ENCODE assay signal across 12 cellular contexts in genomic region chr3:97871788-97872187, GRCh38. TPM values are rescaled to one million over a fixed set of nuclear protein-coding genes. Genes with fewer than 3 reads are reported as not detected.
DNase-seq lines count a peak whose midpoint lies in the region; ATAC-seq and TF ChIP-seq lines count a peak whose summit lies in the region.
"Had no signal": no experiment of that assay in that cellular context is flagged by ENCODE, and none has a peak within 500 bp of the region (broad histone marks: within the 10 kb centered on the region; RNA-seq: fewer than 3 reads in every experiment).

No MANE protein-coding gene starts in this region.

- H3K27ac Mint-ChIP-seq in CD8-positive, alpha-beta T cell: no peak overlapping the region
- H3K27ac Mint-ChIP-seq in T-cell: peak overlapping the region; percentile 85 to 88
- no peak overlapping the region for H3K27ac Mint-ChIP-seq in WTC11
- H3K27ac Mint-ChIP-seq in CD14-positive monocyte: no peak overlapping the region
- H3K27ac Mint-ChIP-seq: nephron; stimulated activated memory B cell treated with anti-CD40 and anti-IgM and Interleukin-4, amounts not matched to agents 10 μg/mL and 1 μg/mL and 100 μg/mL, for 72 hours had no signal

- no peak for DNase-seq in CD8-positive, alpha-beta T cell
- DNase-seq in T-cell (no peak), epithelial cell of prostate (ENCODE audit: low read depth, low spot score) (no peak), renal cortical epithelial cell (ENCODE audit: low read depth) (peak; percentile 2), WTC11 (ENCODE audit: low spot score) (no peak), NCI-H2196 (lab: John Stamatoyannopoulos, UW; ENCODE audit: unreplicated experiment) (no peak), CD14-positive monocyte (ENCODE audit: low spot score) (no peak)
- DNase-seq: DMS 273 treated with DMSO at 0.1 percent for 48 hours; effector CD4-positive, alpha-beta T cell had no signal

- peaks cover 12% of the 10 kb centered on the region for H3K4me1 Mint-ChIP-seq in CD8-positive, alpha-beta T cell (ENCODE audit: low read depth)
- peaks cover 15 to 22% (median 20%) of the 10 kb centered on the region in 3 donors for H3K4me1 Mint-ChIP-seq in T-cell
- no peaks in the 10 kb centered on the region for H3K4me1 Mint-ChIP-seq in WTC11
- H3K4me1 Mint-ChIP-seq in CD14-positive monocyte: no peaks in the 10 kb centered on the region
- H3K4me1 Mint-ChIP-seq: nephron; stimulated activated memory B cell treated with anti-CD40 and anti-IgM and Interleukin-4, amounts not matched to agents 10 μg/mL and 1 μg/mL and 100 μg/mL, for 72 hours had no signal

- H3K4me3 ChIP-seq in CD8-positive, alpha-beta T cell (ENCODE audit: low read depth, low read length): no peak overlapping the region

- H3K4me1 ChIP-seq in CD8-positive, alpha-beta T cell (ENCODE audit: insufficient read depth, low read length): no peaks in the 10 kb centered on the region

- CTCF ChIA-PET in CD8-positive, alpha-beta T cell (lab: Charles Lee): interaction anchor here (1.0 kb wide), 1 partner anchor 9 kb away, joined by 3 read pairs; no protein-coding TSS in a partner anchor
- CTCF ChIA-PET in T-cell (lab: Charles Lee): interaction anchor here (0.6 to 1.4 kb wide), 2 partner anchors 50 to 675 kb away, joined by 3 to 4 read pairs; partner anchors contain the start of gene CRYBG3 (in 1 of the 2)
- CTCF ChIA-PET in WTC11 (lab: Charles Lee): no interaction called here

- no peaks in the 10 kb centered on the region for H3K9me3 Mint-ChIP-seq in CD8-positive, alpha-beta T cell
- H3K9me3 Mint-ChIP-seq in T-cell (peaks cover 0 to 5% (median 0%) of the 10 kb centered on the region in 3 donors), WTC11 (peaks cover 26% of the 10 kb centered on the region), CD14-positive monocyte (peaks cover 4 to 14% (median 11%) of the 10 kb centered on the region in 7 donors)
- H3K9me3 Mint-ChIP-seq: nephron; stimulated activated memory B cell treated with anti-CD40 and anti-IgM and Interleukin-4, amounts not matched to agents 10 μg/mL and 1 μg/mL and 100 μg/mL, for 72 hours had no signal

- H3K27me3 Mint-ChIP-seq in CD8-positive, alpha-beta T cell (ENCODE audit: low read depth): no peaks in the 10 kb centered on the region
- H3K27me3 Mint-ChIP-seq in T-cell (no peaks in the 10 kb centered on the region), WTC11 (ENCODE audit: low read depth) (no peaks in the 10 kb centered on the region), CD14-positive monocyte (ENCODE audit: low read depth in 3 of 3) (no peaks in the 10 kb centered on the region)
- H3K27me3 Mint-ChIP-seq: stimulated activated memory B cell treated with anti-CD40 and anti-IgM and Interleukin-4, amounts not matched to agents 10 μg/mL and 1 μg/mL and 100 μg/mL, for 72 hours had no signal

- no peaks in the 10 kb centered on the region for H3K27me3 ChIP-seq in CD8-positive, alpha-beta T cell (ENCODE audit: insufficient read depth, low read length)

- intact Hi-C loops in CD8-positive, alpha-beta T cell (cut with DNase I, micrococcal nuclease): loop anchor here in 1 of 2 experiments (5.0 kb wide), 1 partner anchor 41 kb away; no protein-coding TSS in a partner anchor
- intact Hi-C loops in CD14-positive monocyte (cut with micrococcal nuclease): no loop called here

- H3K36me3 Mint-ChIP-seq in CD8-positive, alpha-beta T cell: no peaks in the 10 kb centered on the region
- peaks cover 6% of the 10 kb centered on the region for H3K36me3 Mint-ChIP-seq in T-cell
- H3K36me3 Mint-ChIP-seq in WTC11: peaks cover 45% of the 10 kb centered on the region
- H3K36me3 Mint-ChIP-seq in CD14-positive monocyte: peaks cover 25% of the 10 kb centered on the region in 2 donors
- H3K36me3 Mint-ChIP-seq: stimulated activated memory B cell treated with anti-CD40 and anti-IgM and Interleukin-4, amounts not matched to agents 10 μg/mL and 1 μg/mL and 100 μg/mL, for 72 hours had no signal

- H3K36me3 ChIP-seq in CD8-positive, alpha-beta T cell (ENCODE audit: insufficient read depth, low read length): no peaks in the 10 kb centered on the region

- POLR2A ChIA-PET in CD8-positive, alpha-beta T cell (lab: Charles Lee): no interaction called here
- POLR2A ChIA-PET in T-cell (lab: Charles Lee): no interaction called here
- POLR2A ChIA-PET in WTC11 (lab: Charles Lee): no interaction called here

- no peak overlapping the region for H3K27ac ChIP-seq in CD8-positive, alpha-beta T cell (ENCODE audit: low read depth, low read length)
- peak overlapping the region; percentile 70 for H3K27ac ChIP-seq in epithelial cell of prostate

- no peak for TF ChIP-seq CTCF in CD8-positive, alpha-beta T cell (IDR thresholded peaks at IDR 0.05)
- TF ChIP-seq CTCF in WTC11 (IDR thresholded peaks at IDR 0.05) (no peak), CD14-positive monocyte (IDR thresholded peaks at IDR 0.05) (no peak)

- peak; percentile 26 for ATAC-seq in CD8-positive, alpha-beta T cell
- ATAC-seq in T-cell (replicated peaks in 1 of 4) (peak in 2 of 4 experiments; percentile 7 to 19), WTC11 (no peak), GM21529 (IDR thresholded peaks at IDR 0.05; ENCODE audit: unreplicated experiment) (no peak)
- ATAC-seq: stimulated activated memory B cell treated with anti-CD40 and anti-IgM and Interleukin-4, amounts not matched to agents 10 μg/mL and 1 μg/mL and 100 μg/mL, for 72 hours had no signal

- H3K4me3 Mint-ChIP-seq in CD8-positive, alpha-beta T cell: peak overlapping the region; percentile 36
- H3K4me3 Mint-ChIP-seq in T-cell: peak overlapping the region; percentile 22 to 51 (median 43)
- H3K4me3 Mint-ChIP-seq in WTC11: no peak overlapping the region
- no peak overlapping the region for H3K4me3 Mint-ChIP-seq in CD14-positive monocyte
- H3K4me3 Mint-ChIP-seq: nephron; stimulated activated memory B cell treated with anti-CD40 and anti-IgM and Interleukin-4, amounts not matched to agents 10 μg/mL and 1 μg/mL and 100 μg/mL, for 72 hours had no signal

- H3K9me3 ChIP-seq in CD8-positive, alpha-beta T cell (ENCODE audit: low read length): no peaks in the 10 kb centered on the region

TF ChIP-seq in WTC11, 78 proteins besides CTCF, POLR2A, EP300 and RAD21:
- TF ChIP-seq ZNF671 (CRISPR knock-in tag; IDR thresholded peaks at IDR 0.05) (no peak), ZNF425 (CRISPR knock-in tag; conservative IDR thresholded peaks at IDR 0.05) (no peak), IRF2 (CRISPR knock-in tag; IDR thresholded peaks at IDR 0.05; ENCODE audit: borderline replicate concordance, low read depth) (no peak), ETV6 (CRISPR knock-in tag; IDR thresholded peaks at IDR 0.05) (no peak), OVOL2 (CRISPR knock-in tag; IDR thresholded peaks at IDR 0.05; ENCODE audit: borderline replicate concordance) (no peak), ATF1 (CRISPR knock-in tag; IDR thresholded peaks at IDR 0.05) (no peak), ZNF219 (CRISPR knock-in tag; IDR thresholded peaks at IDR 0.05; ENCODE audit: borderline replicate concordance) (no peak), FOXP4 (CRISPR knock-in tag; IDR thresholded peaks at IDR 0.05) (no peak), MLX (CRISPR knock-in tag; IDR thresholded peaks at IDR 0.05) (no peak)

RNA-seq across cellular contexts. Expression of gene CRYBG3, which starts 50.0 kb away (rescaled TPM):
- total RNA-seq in CD8-positive, alpha-beta T cell: 1 to 10 TPM in 1 of 2 experiments, under 1 TPM in 1; 1.00 to 1.1 TPM
- total RNA-seq in T-cell (1 to 10 TPM; 3.1 to 5.8 (median 5.3) TPM), renal cortical epithelial cell (15.8 and 39.9 TPM in 2 replicates), WTC11 (2021) (12.6 to 13.6 TPM (median 13.3 TPM) in 3 replicates)
- 1 to 10 TPM; 2.3 to 5.3 TPM for polyA plus RNA-seq in CD14-positive monocyte

Comparison
In these comparisons a context has a peak if more than half of its experiments do, and no peak if none do; other contexts are left out.
1. H3K27ac Mint-ChIP-seq: peak in T-cell (2 of 2); none in CD8-positive, alpha-beta T cell (single experiment), WTC11 (single experiment) and CD14-positive monocyte (0 of 7).
2. H3K4me3 Mint-ChIP-seq: peak in CD8-positive, alpha-beta T cell (single experiment) and T-cell (3 of 3); none in WTC11 (single experiment) and CD14-positive monocyte (0 of 2).